34 cellular contexts compared by ENCODE assay signal in genomic region chr9:23423999-23424398, GRCh38.
"Had no signal": no experiment of that assay in that cellular context is flagged by ENCODE, and none has a peak within 500 bp of the region (broad histone marks: within the 10 kb centered on the region; RNA-seq: fewer than 3 reads in every experiment).

No MANE protein-coding gene starts in this region.

- DNase-seq: Karpas-422, Kasumi-1, MG63, MM.1S, MV-4-11, NCI-H1048, NCI-H1092, NCI-H1092 treated with DMSO at 0.1 percent for 48 hours, NCI-H1105, NCI-H1105 treated with DMSO at 0.1 percent for 48 hours, NCI-H1417, NCI-H1417 treated with DMSO at 0.1 percent for 48 hours, NCI-H1436, NCI-H1436 treated with DMSO at 0.1 percent for 48 hours, NCI-H146, NCI-H1694, NCI-H1694 treated with DMSO at 0.1 percent for 48 hours, NCI-H187, NCI-H187 treated with DMSO at 0.1 percent for 48 hours, NCI-H1930, NCI-H2029, NCI-H2029 treated with DMSO at 0.1 percent for 48 hours, NCI-H2081, NCI-H2081 treated with DMSO at 0.1 percent for 48 hours, NCI-H2107, NCI-H2171, NCI-H2171 treated with DMSO at 0.1 percent for 48 hours, NCI-H2227 treated with DMSO at 0.1 percent for 48 hours, NCI-H226, NCI-H345, NCI-H446, NCI-H446 treated with DMSO at 0.1 percent for 48 hours, NCI-H510A, NCI-H510A treated with DMSO at 0.1 percent for 48 hours had no signal

- H3K36me3 ChIP-seq: MG63 had no signal

- H3K27me3 ChIP-seq: MG63 had no signal

- H3K9me3 ChIP-seq: MG63 had no signal

- H3K4me3 ChIP-seq: MG63 had no signal
